ENCODE assay signal across 24 cellular contexts in genomic region chr4:80206541-80207171, GRCh38. TPM values are rescaled to one million over a fixed set of nuclear protein-coding genes. Genes with fewer than 3 reads are reported as not detected.
DNase-seq lines count a peak whose midpoint lies in the region; ATAC-seq and TF ChIP-seq lines count a peak whose summit lies in the region.
"Had no signal": no experiment of that assay in that cellular context is flagged by ENCODE, and none has a peak within 500 bp of the region (broad histone marks: within the 10 kb centered on the region; RNA-seq: fewer than 3 reads in every experiment).

No MANE protein-coding gene starts in this region.

- H3K36me3 ChIP-seq in H7 (replicated peaks; ENCODE audit: control insufficient read depth, insufficient read depth, low read length) = no peaks in the 10 kb centered on the region
- H3K36me3 ChIP-seq: BLaER1 had no signal

- intact Hi-C loops in left ventricle myocardium superior (cut with micrococcal nuclease) = no loop called here

- H3K9me3 Mint-ChIP-seq in nephron progenitor cell = peaks cover 12% of the 10 kb centered on the region
- H3K9me3 Mint-ChIP-seq in activated T-helper 17 cell treated with anti-CD3 and anti-CD28 coated beads, Interleukin-2, amount 50 U/mL, for 72 hours = no peaks in the 10 kb centered on the region
- H3K9me3 Mint-ChIP-seq: activated CD4-positive, alpha-beta T cell treated with anti-CD3 and anti-CD28 coated beads, Interleukin-2, amount 10 ng/mL, durations not matched to agents 7 days and 5 days; natural killer cell; T-cell had no signal

- H3K27ac Mint-ChIP-seq in nephron progenitor cell = no peak overlapping the region
- no peak overlapping the region for H3K27ac Mint-ChIP-seq in activated T-helper 17 cell treated with anti-CD3 and anti-CD28 coated beads, Interleukin-2, amount 50 U/mL, for 72 hours
- H3K27ac Mint-ChIP-seq: activated CD4-positive, alpha-beta T cell treated with anti-CD3 and anti-CD28 coated beads, Interleukin-2, amount 10 ng/mL, durations not matched to agents 7 days and 5 days; natural killer cell; progenitor cell of endocrine pancreas; T-cell had no signal

- H3K36me3 Mint-ChIP-seq in nephron progenitor cell (ENCODE audit: low read depth) = no peaks in the 10 kb centered on the region
- H3K36me3 Mint-ChIP-seq in activated T-helper 17 cell treated with anti-CD3 and anti-CD28 coated beads, Interleukin-2, amount 50 U/mL, for 72 hours (ENCODE audit: low read depth) = peaks cover 3% of the 10 kb centered on the region
- H3K36me3 Mint-ChIP-seq: natural killer cell, T-cell had no signal

- TF ChIP-seq CTCF in coronary artery (IDR thresholded peaks at IDR 0.05) = no peak
- TF ChIP-seq CTCF in nephron progenitor cell (IDR thresholded peaks at IDR 0.05) = no peak

- H3K27me3 ChIP-seq in H7 (ENCODE audit: control insufficient read depth, insufficient read depth, low read length) = peaks cover 96% of the 10 kb centered on the region
- H3K27me3 ChIP-seq: BLaER1, foreskin keratinocyte had no signal

- peaks cover 15% of the 10 kb centered on the region for H3K4me1 Mint-ChIP-seq in nephron progenitor cell
- H3K4me1 Mint-ChIP-seq in activated T-helper 17 cell treated with anti-CD3 and anti-CD28 coated beads, Interleukin-2, amount 50 U/mL, for 72 hours = peaks cover 8% of the 10 kb centered on the region

- peaks cover 98% of the 10 kb centered on the region for H3K27me3 Mint-ChIP-seq in nephron progenitor cell (ENCODE audit: low read depth, poor library complexity)
- peaks cover 6% of the 10 kb centered on the region for H3K27me3 Mint-ChIP-seq in activated T-helper 17 cell treated with anti-CD3 and anti-CD28 coated beads, Interleukin-2, amount 50 U/mL, for 72 hours

- ATAC-seq in left ventricle myocardium superior = peak; percentile 70
- ATAC-seq in activated T-helper 17 cell treated with anti-CD3 and anti-CD28 coated beads, Interleukin-2, amount 50 U/mL, for 72 hours (replicated peaks) = no peak
- no peak for ATAC-seq in GM21737 (IDR thresholded peaks at IDR 0.05; ENCODE audit: unreplicated experiment)
- ATAC-seq: A549, foreskin keratinocyte, natural killer cell, T-cell had no signal

- H3K4me3 Mint-ChIP-seq in nephron progenitor cell = peak overlapping the region; percentile 62
- H3K4me3 Mint-ChIP-seq in activated T-helper 17 cell treated with anti-CD3 and anti-CD28 coated beads, Interleukin-2, amount 50 U/mL, for 72 hours = no peak overlapping the region
- H3K4me3 Mint-ChIP-seq: activated CD4-positive, alpha-beta T cell treated with anti-CD3 and anti-CD28 coated beads, Interleukin-2, amount 10 ng/mL, durations not matched to agents 7 days and 5 days; natural killer cell; T-cell had no signal

- peak overlapping the region; percentile 21; the same call in 1 of the 2 replicates for H3K4me3 ChIP-seq in H7 (ENCODE audit: insufficient read depth, low read depth, low read length)
- peak overlapping the region; percentile 44 for H3K4me3 ChIP-seq in coronary artery
- H3K4me3 ChIP-seq: A549, BLaER1, lung had no signal

- no peak overlapping the region for H3K27ac ChIP-seq in coronary artery
- H3K27ac ChIP-seq: A549, BLaER1, foreskin keratinocyte had no signal

- DNase-seq in H7 = no peak
- DNase-seq in coronary artery (ENCODE audit: low spot score) = no peak
- peak; percentile 65 for DNase-seq in left ventricle myocardium superior
- no peak for DNase-seq in nephron progenitor cell
- no peak for DNase-seq in stimulated activated CD4-positive, alpha-beta T cell treated with anti-CD3 and anti-CD28 coated beads, Interleukin-12 subunit alpha, Interleukin-12 subunit beta, amount 100 ng/mL, for 4 hours
- no peak for DNase-seq in activated effector memory CD4-positive, alpha-beta T cell treated with anti-CD3 and anti-CD28 coated beads, Interleukin-2, amount 50 U/mL, for 16 hours
- DNase-seq: activated CD4-positive, alpha-beta T cell treated with anti-CD3 and anti-CD28 coated beads, Interleukin-2, amount 10 ng/mL, durations not matched to agents 7 days and 5 days; activated effector memory CD4-positive, alpha-beta T cell treated with Interleukin-2 at 50 U/mL for 16 hours; amniotic stem cell; EL; foreskin keratinocyte; natural killer cell; NCI-H1417 treated with DMSO at 0.1 percent for 48 hours; NCI-H2171; NCI-H526 treated with DMSO at 0.1 percent for 48 hours; SHP77; substantia nigra; T-cell had no signal

RNA-seq across cellular contexts. Expression of gene PRDM8, which starts 9.4 kb away (rescaled TPM):
- 0.07 TPM in 1 of 2 replicates, not detected in the other for total RNA-seq in H7 (2014; rRNA removed; shearing (Covaris generic))
- 1.0 TPM for total RNA-seq in left ventricle myocardium superior
- total RNA-seq in activated T-helper 17 cell treated with anti-CD3 and anti-CD28 coated beads, Interleukin-2, amount 50 U/mL, for 72 hours = 1 to 10 TPM; 7.8 to 8.1 TPM

RNA-seq across cellular contexts. Expression of gene FGF5, which starts 59.8 kb away (rescaled TPM):
- not detected in 2 replicates for total RNA-seq in H7 (2014; rRNA removed; shearing (Covaris generic))
- 0.97 TPM for total RNA-seq in left ventricle myocardium superior
- not detected for total RNA-seq in activated T-helper 17 cell treated with anti-CD3 and anti-CD28 coated beads, Interleukin-2, amount 50 U/mL, for 72 hours
- total RNA-seq: activated CD4-positive, alpha-beta T cell treated with anti-CD3 and anti-CD28 coated beads, Interleukin-2, amount 10 ng/mL, durations not matched to agents 7 days and 5 days had no signal
